Comparison of ENCODE assay signal across 4 cellular contexts in genomic region chrX:12944452-12944851, GRCh38. TPM values are rescaled to one million over a fixed set of nuclear protein-coding genes. Genes with fewer than 3 reads are reported as not detected.
"Had no signal": no experiment of that assay in that cellular context is flagged by ENCODE, and none has a peak within 500 bp of the region (broad histone marks: within the 10 kb centered on the region; RNA-seq: fewer than 3 reads in every experiment).

No MANE protein-coding gene starts in this region.

RNA-seq across cellular contexts. Expression of gene TLR8, which starts 38.0 kb away (rescaled TPM):
- total RNA-seq: pulmonary artery endothelial cell, smooth muscle cell had no signal
- polyA plus RNA-seq: naive thymus-derived CD4-positive, alpha-beta T cell; neural cell; smooth muscle cell had no signal
